1 cellular context compared by ENCODE assay signal in the genomic region with DNA sequence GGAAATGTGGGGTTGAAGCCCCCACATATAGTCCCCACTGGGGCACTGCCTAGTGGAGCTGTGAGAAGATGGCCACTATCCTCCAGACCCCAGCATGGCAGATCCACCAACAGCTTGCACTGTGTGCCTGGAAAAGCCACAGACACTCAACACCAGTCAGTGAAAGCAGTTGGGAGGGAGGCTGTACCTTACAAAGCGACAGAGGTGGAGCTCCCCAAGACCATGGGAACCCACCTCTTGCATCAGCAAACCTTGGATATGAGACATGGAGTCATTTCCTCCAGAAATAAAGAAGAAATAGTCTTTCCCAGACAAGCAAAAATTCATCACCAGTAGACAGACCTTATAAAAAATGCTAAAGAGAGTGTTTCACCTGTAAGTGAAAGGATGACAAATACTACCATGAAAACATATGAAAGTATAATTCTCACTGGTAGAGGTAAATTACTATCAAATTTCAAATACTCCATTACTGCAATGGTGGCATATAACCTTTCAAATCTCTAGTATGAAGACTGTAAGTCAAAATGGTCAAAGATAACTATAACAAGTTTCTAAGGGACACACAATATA.
TF ChIP-seq lines count a peak whose summit lies in the region.

No MANE protein-coding gene starts in this region.

TF ChIP-seq in HepG2, 621 proteins besides CTCF, POLR2A, EP300 and RAD21:
- TF ChIP-seq, protein P1, sequence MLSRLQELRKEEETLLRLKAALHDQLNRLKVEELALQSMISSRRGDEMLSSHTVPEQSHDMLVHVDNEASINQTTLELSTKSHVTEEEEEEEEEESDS (CRISPR knock-in tag; IDR thresholded peaks at IDR 0.05; ENCODE audit: borderline replicate concordance) = no peak
- TF ChIP-seq, protein P2, sequence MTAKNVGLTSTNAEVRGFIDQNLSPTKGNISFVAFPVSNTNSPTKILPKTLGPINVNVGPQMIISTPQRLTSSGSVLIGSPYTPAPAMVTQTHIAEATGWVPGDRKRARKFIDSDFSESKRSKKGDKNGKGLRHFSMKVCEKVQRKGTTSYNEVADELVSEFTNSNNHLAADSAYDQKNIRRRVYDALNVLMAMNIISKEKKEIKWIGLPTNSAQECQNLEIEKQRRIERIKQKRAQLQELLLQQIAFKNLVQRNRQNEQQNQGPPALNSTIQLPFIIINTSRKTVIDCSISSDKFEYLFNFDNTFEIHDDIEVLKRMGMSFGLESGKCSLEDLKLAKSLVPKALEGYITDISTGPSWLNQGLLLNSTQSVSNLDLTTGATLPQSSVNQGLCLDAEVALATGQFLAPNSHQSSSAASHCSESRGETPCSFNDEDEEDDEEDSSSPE (CRISPR knock-in tag; IDR thresholded peaks at IDR 0.05) = no peak
- TF ChIP-seq ZNF678 (CRISPR knock-in tag; IDR thresholded peaks at IDR 0.05) (no peak), NFKB2 (CRISPR knock-in tag; IDR thresholded peaks at IDR 0.05; ENCODE audit: borderline replicate concordance) (no peak), ZNF20 (CRISPR knock-in tag; IDR thresholded peaks at IDR 0.05) (no peak), ZNF530 (CRISPR knock-in tag; IDR thresholded peaks at IDR 0.05; ENCODE audit: low read depth) (no peak), ZNF292 (CRISPR knock-in tag; IDR thresholded peaks at IDR 0.05; ENCODE audit: borderline replicate concordance, low read depth) (no peak), YY1 (IDR thresholded peaks at IDR 0.05; ENCODE audit: insufficient read depth, insufficient replicate concordance, low read depth, low read length) (no peak), ZSCAN20 (CRISPR knock-in tag; IDR thresholded peaks at IDR 0.05; ENCODE audit: borderline replicate concordance) (no peak), ZNF747 (CRISPR knock-in tag; IDR thresholded peaks at IDR 0.05; ENCODE audit: borderline replicate concordance) (no peak), ATAD3A (CRISPR knock-in tag; IDR thresholded peaks at IDR 0.05) (no peak), POGZ (CRISPR knock-in tag; IDR thresholded peaks at IDR 0.05) (no peak), SRSF4 (IDR thresholded peaks at IDR 0.05; ENCODE audit: low read depth, low read length, poor library complexity, severe bottlenecking) (no peak), EEA1 (CRISPR knock-in tag; IDR thresholded peaks at IDR 0.05; ENCODE audit: borderline replicate concordance) (no peak), REPIN1 (CRISPR knock-in tag; IDR thresholded peaks at IDR 0.05; ENCODE audit: borderline replicate concordance, low read depth) (no peak), ZBTB7B (CRISPR knock-in tag; IDR thresholded peaks at IDR 0.05) (no peak), ERF (CRISPR knock-in tag; IDR thresholded peaks at IDR 0.05) (no peak)
- TF ChIP-seq, protein P3, sequence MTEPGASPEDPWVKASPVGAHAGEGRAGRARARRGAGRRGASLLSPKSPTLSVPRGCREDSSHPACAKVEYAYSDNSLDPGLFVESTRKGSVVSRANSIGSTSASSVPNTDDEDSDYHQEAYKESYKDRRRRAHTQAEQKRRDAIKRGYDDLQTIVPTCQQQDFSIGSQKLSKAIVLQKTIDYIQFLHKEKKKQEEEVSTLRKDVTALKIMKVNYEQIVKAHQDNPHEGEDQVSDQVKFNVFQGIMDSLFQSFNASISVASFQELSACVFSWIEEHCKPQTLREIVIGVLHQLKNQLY (CRISPR knock-in tag; IDR thresholded peaks at IDR 0.05) = no peak
- TF ChIP-seq, protein P4, sequence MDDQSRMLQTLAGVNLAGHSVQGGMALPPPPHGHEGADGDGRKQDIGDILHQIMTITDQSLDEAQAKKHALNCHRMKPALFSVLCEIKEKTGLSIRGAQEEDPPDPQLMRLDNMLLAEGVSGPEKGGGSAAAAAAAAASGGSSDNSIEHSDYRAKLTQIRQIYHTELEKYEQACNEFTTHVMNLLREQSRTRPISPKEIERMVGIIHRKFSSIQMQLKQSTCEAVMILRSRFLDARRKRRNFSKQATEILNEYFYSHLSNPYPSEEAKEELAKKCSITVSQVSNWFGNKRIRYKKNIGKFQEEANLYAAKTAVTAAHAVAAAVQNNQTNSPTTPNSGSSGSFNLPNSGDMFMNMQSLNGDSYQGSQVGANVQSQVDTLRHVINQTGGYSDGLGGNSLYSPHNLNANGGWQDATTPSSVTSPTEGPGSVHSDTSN (CRISPR knock-in tag; IDR thresholded peaks at IDR 0.05; ENCODE audit: borderline replicate concordance) = no peak
- TF ChIP-seq, protein P5, sequence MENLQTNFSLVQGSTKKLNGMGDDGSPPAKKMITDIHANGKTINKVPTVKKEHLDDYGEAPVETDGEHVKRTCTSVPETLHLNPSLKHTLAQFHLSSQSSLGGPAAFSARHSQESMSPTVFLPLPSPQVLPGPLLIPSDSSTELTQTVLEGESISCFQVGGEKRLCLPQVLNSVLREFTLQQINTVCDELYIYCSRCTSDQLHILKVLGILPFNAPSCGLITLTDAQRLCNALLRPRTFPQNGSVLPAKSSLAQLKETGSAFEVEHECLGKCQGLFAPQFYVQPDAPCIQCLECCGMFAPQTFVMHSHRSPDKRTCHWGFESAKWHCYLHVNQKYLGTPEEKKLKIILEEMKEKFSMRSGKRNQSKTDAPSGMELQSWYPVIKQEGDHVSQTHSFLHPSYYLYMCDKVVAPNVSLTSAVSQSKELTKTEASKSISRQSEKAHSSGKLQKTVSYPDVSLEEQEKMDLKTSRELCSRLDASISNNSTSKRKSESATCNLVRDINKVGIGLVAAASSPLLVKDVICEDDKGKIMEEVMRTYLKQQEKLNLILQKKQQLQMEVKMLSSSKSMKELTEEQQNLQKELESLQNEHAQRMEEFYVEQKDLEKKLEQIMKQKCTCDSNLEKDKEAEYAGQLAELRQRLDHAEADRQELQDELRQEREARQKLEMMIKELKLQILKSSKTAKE (CRISPR knock-in tag; IDR thresholded peaks at IDR 0.05; ENCODE audit: borderline replicate concordance) = no peak
